In genomic region chr1:1890506-1891348, GRCh38 we compare ENCODE assay signal across 8 cellular contexts. TPM values are rescaled to one million over a fixed set of nuclear protein-coding genes. Genes with fewer than 3 reads are reported as not detected.
DNase-seq lines count a peak whose midpoint lies in the region; ATAC-seq, FAIRE-seq and TF ChIP-seq lines count a peak whose summit lies in the region.

Gene GNB1 (minus strand): TSS chr1:1891087. CDS start chr1:1825453, 65,634 bp downstream.

- TF ChIP-seq POLR2A in H1 (IDR thresholded peaks at IDR 0.05; ENCODE audit: control extremely low read depth in 1 of 2, low read depth in 2 of 2, low read length in 2 of 2) = no peak

- no peak within 1 kb of the TSS for H2BK20ac ChIP-seq in H1 (ENCODE audit: low read length)

- POLR2A ChIA-PET in H1 (lab: Charles Lee; ENCODE audit: partially characterized antibody) = interaction anchor here (0.6 to 1.7 kb wide), 4 partner anchors 9 to 112 kb away, joined by 3 to 10 read pairs (median 6); no protein-coding TSS in a partner anchor

- H3K56ac ChIP-seq in H1 (replicated peaks; ENCODE audit: insufficient read length, low read depth, low read length) = peak within 1 kb of the TSS; percentile 86
- H3K56ac ChIP-seq in mesendoderm (ENCODE audit: low read length) = peak within 1 kb of the TSS; percentile 97

- peak in 1 of 2 experiments; percentile 36; a peak in 1 of 3 replicates for TF ChIP-seq EP300 in H1 (IDR thresholded peaks at IDR 0.05; ENCODE audit: borderline replicate concordance in 1 of 2, low read depth in 2 of 2, low read length in 2 of 2)

- peaks cover 0 to 2% (median 0%) of the 10 kb centered on the region in 7 donors for H3K9me3 Mint-ChIP-seq in CD14-positive monocyte

- H3K27me3 ChIP-seq in H1 (replicated peaks in 1 of 4; ENCODE audit: control insufficient read depth in 3 of 4, extremely low read depth in 1 of 4, insufficient read depth in 3 of 4, low read length in 3 of 4) (no peaks in the 10 kb centered on the region; a peak in 3 of 7 replicates), mesendoderm (ENCODE audit: insufficient read depth, low read length, poor library complexity) (no peaks in the 10 kb centered on the region)

- ATAC-seq in GM19395 (IDR thresholded peaks at IDR 0.05; ENCODE audit: unreplicated experiment) (peak; percentile 65), HG03565 (IDR thresholded peaks at IDR 0.05; ENCODE audit: unreplicated experiment) (peak; percentile 78)

- H4K91ac ChIP-seq in H1 (replicated peaks; ENCODE audit: insufficient read length, low read length) = peak within 1 kb of the TSS; percentile 98

- H3K9ac ChIP-seq in H1 (replicated peaks in 1 of 4; ENCODE audit: extremely low read depth in 1 of 4, low read depth in 3 of 4, low read length in 3 of 4) (peak within 1 kb of the TSS; percentile 70 to 94 (median 88)), mesendoderm (ENCODE audit: low read length) (peak within 1 kb of the TSS; percentile 92)

- 2% methylated on average over 43 of the region's 137 CpGs; no CpG with 5 or more reads in 1 of the 2 experiments for WGBS in H1 (ENCODE audit: extremely low coverage in 1 of 2, insufficient coverage in 1 of 2, insufficient read length in 1 of 2, insufficient replicate concordance in 2 of 2, low coverage in 1 of 2, low lambda C conversion rate in 2 of 2, missing lambda C conversion rate in 1 of 2), 2 experiments
- WGBS in mesendoderm (ENCODE audit: extremely low coverage, insufficient coverage, low lambda C conversion rate) = no CpG with 5 or more reads among the region's 137 CpGs

- H3K4me1 Mint-ChIP-seq in CD14-positive monocyte = peaks cover 53% of the 10 kb centered on the region

- no peaks in the 10 kb centered on the region; the same call in 1 of the 2 replicates for H3K79me1 ChIP-seq in H1 (ENCODE audit: low read depth, low read length)
- peaks cover 2% of the 10 kb centered on the region for H3K79me1 ChIP-seq in mesendoderm (ENCODE audit: low read length)

- CTCF ChIA-PET in H1 (lab: Charles Lee; ENCODE audit: partially characterized antibody) = interaction anchor here (0.8 to 1.6 kb wide), 2 partner anchors 19 to 30 kb away, joined by 3 to 4 read pairs; no protein-coding TSS in a partner anchor

- no peak for TF ChIP-seq CTCF in CD14-positive monocyte (IDR thresholded peaks at IDR 0.05)
- no peak for TF ChIP-seq CTCF in H1 (IDR thresholded peaks at IDR 0.05; ENCODE audit: control extremely low read depth in 1 of 3, insufficient read depth in 1 of 3, low read depth in 1 of 3, low read length in 3 of 3)

- H3K14ac ChIP-seq in H1 (ENCODE audit: insufficient read length) = peak within 1 kb of the TSS; percentile 51

- no peak for FAIRE-seq in H1 (lab: Jason Lieb, UNC)

- H4K20me1 ChIP-seq in H1 (replicated peaks in 1 of 2; ENCODE audit: control insufficient read depth in 1 of 2, insufficient read depth in 2 of 2, low read length in 2 of 2) = peaks cover 9% of the 10 kb centered on the region in 2 experiments

- H3K27me3 Mint-ChIP-seq in CD14-positive monocyte (ENCODE audit: low read depth in 3 of 3) = peaks cover 9 to 18% (median 16%) of the 10 kb centered on the region in 3 donors

- intact Hi-C loops in CD14-positive monocyte (cut with micrococcal nuclease) = loop anchor here (5.0 to 10.0 kb wide), 4 partner anchors 33 to 113 kb away; partner anchors contain the start of gene NADK (in 1 of the 2)

- peak within 1 kb of the TSS; percentile 99 for H3K4ac ChIP-seq in H1 (replicated peaks; ENCODE audit: insufficient read length, low read depth, low read length)
- peak within 1 kb of the TSS; percentile 100 for H3K4ac ChIP-seq in mesendoderm (ENCODE audit: low read depth, low read length)

- H4K5ac ChIP-seq in H1 (ENCODE audit: insufficient read length, low read depth, low read length) = peak within 1 kb of the TSS; percentile 88
- H4K5ac ChIP-seq in mesendoderm (ENCODE audit: low read length) = no peak within 1 kb of the TSS

- H3K4me1 ChIP-seq in H1 (replicated peaks in 1 of 4; ENCODE audit: control insufficient read depth in 3 of 4, insufficient read depth in 4 of 4, low read length in 3 of 4) (peaks cover 0 to 22% (median 16%) of the 10 kb centered on the region in 4 experiments; a peak in 6 of 7 replicates), mesendoderm (ENCODE audit: control insufficient read depth, low read depth, low read length) (peaks cover 10% of the 10 kb centered on the region)

- H3K9me3 ChIP-seq in H1 (ENCODE audit: insufficient read depth in 2 of 2, low read depth in 1 of 2, low read length in 1 of 2) = no peaks in the 10 kb centered on the region

- H2AK5ac ChIP-seq in H1 (ENCODE audit: low read depth, low read length) = peak within 1 kb of the TSS; percentile 92
- peak within 1 kb of the TSS; percentile 55 for H2AK5ac ChIP-seq in mesendoderm (ENCODE audit: low read length)

- H4K8ac ChIP-seq in H1 (ENCODE audit: extremely low read depth, insufficient read depth, low read length) = peak within 1 kb of the TSS; percentile 96
- H4K8ac ChIP-seq in mesendoderm (ENCODE audit: low read depth, low read length) = peak within 1 kb of the TSS; percentile 95

- peak within 1 kb of the TSS; percentile 90 for H2BK5ac ChIP-seq in H1 (ENCODE audit: low read depth, low read length)
- peak within 1 kb of the TSS; percentile 55 for H2BK5ac ChIP-seq in mesendoderm (ENCODE audit: low read length)

- H3K23ac ChIP-seq in H1 (ENCODE audit: insufficient read length) = no peak within 1 kb of the TSS
- H3K23ac ChIP-seq in mesendoderm (ENCODE audit: low read length) = peak within 1 kb of the TSS; percentile 59

- H3K27ac ChIP-seq in H1 (ENCODE audit: low read depth, low read length) (peak within 1 kb of the TSS; percentile 55; the same call in 1 of the 2 replicates), mesendoderm (ENCODE audit: low read depth, low read length) (peak within 1 kb of the TSS; percentile 87)

- no peak for TF ChIP-seq RAD21 in H1 (IDR thresholded peaks at IDR 0.05 in 1 of 2, conservative IDR thresholded peaks at IDR 0.05 in 1 of 2; ENCODE audit: low read depth in 2 of 2, low read length in 2 of 2)

- H2BK15ac ChIP-seq in H1 (ENCODE audit: low read length) (no peak within 1 kb of the TSS), mesendoderm (replicated peaks; ENCODE audit: low read depth) (no peak within 1 kb of the TSS)

- peak within 1 kb of the TSS; percentile 62; the same call in 1 of the 2 replicates for H2BK12ac ChIP-seq in H1 (ENCODE audit: low read depth, low read length)

- peaks cover 7% of the 10 kb centered on the region; the same call in 1 of the 2 replicates for H3K23me2 ChIP-seq in H1 (ENCODE audit: low read depth, low read length)

- peak within 1 kb of the TSS; percentile 87 to 89 for H3K4me3 Mint-ChIP-seq in CD14-positive monocyte

- DNase-seq in CD14-positive monocyte (ENCODE audit: low spot score) = peak; percentile 80
- peak; percentile 70 to 84 for DNase-seq in NOMO-1 (lab: John Stamatoyannopoulos, UW; ENCODE audit: unreplicated experiment in 2 of 2)
- DNase-seq in activated CD8-positive, alpha-beta memory T cell treated with anti-CD3 and anti-CD28 coated beads for 48 hours (ENCODE audit: low read depth in 2 of 3, low spot score in 2 of 3) = peak; percentile 80 to 83 (median 81)
- DNase-seq in H1 (ENCODE audit: low read depth in 1 of 2, low spot score in 2 of 2) = peak; percentile 53 to 90
- peak; percentile 92 for DNase-seq in mesendoderm
- peak; percentile 55 for DNase-seq in stimulated activated CD8-positive, alpha-beta memory T cell treated with anti-CD3 and anti-CD28 coated beads, Interleukin-12 subunit alpha, Interleukin-12 subunit beta, amount 100 ng/mL, for 24 hours (ENCODE audit: extremely low read depth)

- peaks cover 3 to 8% of the 10 kb centered on the region in 2 donors for H3K36me3 Mint-ChIP-seq in CD14-positive monocyte

- peak within 1 kb of the TSS; percentile 87 for H3K18ac ChIP-seq in H1 (ENCODE audit: extremely low read depth, low read length)
- peak within 1 kb of the TSS; percentile 99 for H3K18ac ChIP-seq in mesendoderm (ENCODE audit: low read length)

- no peaks in the 10 kb centered on the region for H3K36me3 ChIP-seq in H1 (ENCODE audit: control insufficient read depth in 2 of 4, insufficient read depth in 4 of 4, low read length in 3 of 4)
- H3K36me3 ChIP-seq in mesendoderm (ENCODE audit: control insufficient read depth, insufficient read depth, low read length) = no peaks in the 10 kb centered on the region

- peak within 1 kb of the TSS; percentile 83 to 93 (median 88) for H3K27ac Mint-ChIP-seq in CD14-positive monocyte

- peak within 1 kb of the TSS; percentile 76 to 98 (median 89) for H3K4me3 ChIP-seq in H1 (ENCODE audit: extremely low read depth in 1 of 4, insufficient read depth in 2 of 4, low read depth in 3 of 4, low read length in 4 of 4)
- H3K4me3 ChIP-seq in mesendoderm (ENCODE audit: low read length) = peak within 1 kb of the TSS; percentile 94

- H3K4me2 ChIP-seq in H1 (ENCODE audit: insufficient read depth in 1 of 2, low read depth in 2 of 2, low read length in 2 of 2) = peak within 1 kb of the TSS; percentile 76 to 86
- peak within 1 kb of the TSS; percentile 67 for H3K4me2 ChIP-seq in mesendoderm (ENCODE audit: low read length)

- peaks cover 41 to 45% of the 10 kb centered on the region in 2 experiments for H3K79me2 ChIP-seq in H1 (ENCODE audit: control insufficient read depth in 1 of 2, insufficient read depth in 2 of 2, low read length in 2 of 2)
- peaks cover 48% of the 10 kb centered on the region for H3K79me2 ChIP-seq in mesendoderm (ENCODE audit: control insufficient read depth, insufficient read depth, low read length)

- no peak within 1 kb of the TSS for H2AFZ ChIP-seq in H1 (ENCODE audit: low read length)

- H2BK120ac ChIP-seq in H1 (replicated peaks; ENCODE audit: low read depth, low read length) (peak within 1 kb of the TSS; percentile 90), mesendoderm (ENCODE audit: low read depth, low read length) (peak within 1 kb of the TSS; percentile 68)

RNA-seq across cellular contexts. Expression of gene GNB1, which starts in this region (rescaled TPM):
- polyA plus RNA-seq in CD14-positive monocyte = 100 to 1,000 TPM in 1 of 2 donors, 10 to 100 TPM in 1; 41.9 to 111 TPM
- total RNA-seq in H1 (2021; fragmentation: NEBNext Ultra II Directional; extraction: Animal tissue kit (Norgen Biotek cat#: 25700)) = 382 and 394 TPM in 2 replicates
- 343 and 372 TPM in 2 replicates for polyA plus RNA-seq in H1 (2011; rRNA removed)
- 391 TPM for polyA plus RNA-seq in H1 (2011; cell fraction: cytosol; rRNA removed)
- 286 TPM for polyA plus RNA-seq in H1 (2011; cell fraction: nucleus; rRNA removed)
- 256 to 341 TPM (median 318 TPM) in 4 replicates for polyA plus RNA-seq in H1 (2012, experiment 1 of 2)
- 110 TPM for polyA plus RNA-seq in H1 (2012, experiment 2 of 2)
- polyA plus RNA-seq in H1 (2013, experiment 1 of 2) = 180 TPM
- polyA plus RNA-seq in H1 (2013, experiment 2 of 2) = 186 TPM
- 482 and 536 TPM in 2 replicates for polyA minus RNA-seq in H1 (2011; rRNA and poly(A)+ RNA removed)
- 250 TPM for polyA minus RNA-seq in H1 (2011; cell fraction: cytosol; rRNA and poly(A)+ RNA removed)
- 104 TPM for polyA minus RNA-seq in H1 (2011; cell fraction: nucleus; rRNA and poly(A)+ RNA removed)
- polyA plus RNA-seq in mesendoderm (2013, experiment 1 of 2) = 227 TPM
- polyA plus RNA-seq in mesendoderm (2013, experiment 2 of 2) = 228 TPM

Comparison
In these comparisons a context has a peak if more than half of its experiments do, and no peak if none do; other contexts are left out.
1. Peak in every context shown above with its lines: DNase-seq, ATAC-seq, H3K4me3 ChIP-seq and H3K27ac ChIP-seq.